ENCODE assay signal across 11 cellular contexts in the genomic region with DNA sequence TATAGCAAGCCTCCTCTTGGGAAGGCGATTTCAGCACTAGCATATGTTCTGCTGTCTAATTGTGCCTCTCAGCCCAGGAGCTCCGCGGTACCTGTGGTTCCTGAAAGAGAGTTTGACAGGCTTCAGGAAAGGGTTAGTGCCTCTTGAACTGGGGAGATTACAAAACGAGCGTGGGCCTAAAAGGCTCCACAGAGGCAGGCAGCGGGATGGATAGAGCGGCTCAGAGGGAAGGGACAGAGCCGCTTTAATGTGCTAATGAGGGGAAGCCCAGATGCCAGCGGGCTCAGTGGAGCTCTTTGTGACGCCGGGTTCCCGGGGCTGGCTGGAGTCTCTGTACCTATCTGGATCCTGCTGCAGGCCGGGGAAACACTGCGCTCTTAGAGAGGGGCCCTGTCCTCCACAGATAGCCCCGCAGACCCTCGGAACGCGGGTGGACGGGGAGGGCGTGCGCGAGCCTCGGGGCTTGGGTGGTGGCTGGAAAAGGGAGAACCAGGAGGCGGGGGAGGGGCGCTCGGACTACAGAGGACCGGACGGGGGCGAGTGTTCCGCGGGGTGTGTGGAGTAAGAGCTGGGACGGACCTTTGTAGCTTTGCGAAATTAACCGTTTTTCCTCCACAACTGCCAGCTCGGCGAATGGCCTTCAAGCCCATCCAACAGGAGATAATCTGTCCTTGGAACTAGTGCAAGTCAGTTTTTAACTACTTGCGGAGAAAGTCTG. TPM values are rescaled to one million over a fixed set of nuclear protein-coding genes. Genes with fewer than 3 reads are reported as not detected.
A peak's percentile ranks its signal among the peaks of the same experiment; 100 is the strongest.
DNase-seq lines count a peak whose midpoint lies in the region; ATAC-seq and TF ChIP-seq lines count a peak whose summit lies in the region.
"Had no signal": no experiment of that assay in that cellular context is flagged by ENCODE, and none has a peak within 500 bp of the region (broad histone marks: within the 10 kb centered on the region; RNA-seq: fewer than 3 reads in every experiment).

No MANE protein-coding gene starts in this region.

- no peak for TF ChIP-seq POLR2A in vagina (IDR thresholded peaks at IDR 0.05)

- DNase-seq in Right ventricle myocardium inferior (ENCODE audit: missing footprints) (peak; percentile 68), cardiac septum (ENCODE audit: low spot score) (no peak), dorsolateral prefrontal cortex (peak in 9 of 10 donors; percentile 43 to 73 (median 62)), vagina (ENCODE audit: extremely low spot score in 2 of 2) (peak in 1 of 2 donors; percentile 58)
- no peak for DNase-seq in activated T-cell treated with anti-CD3 and anti-CD28 coated beads, Interleukin-2, amount 50 U/mL, for 48 hours
- DNase-seq: NCI-H226 had no signal

- H3K9me3 ChIP-seq in mucosa of rectum (ENCODE audit: control insufficient read depth in 2 of 2, low read length in 2 of 2) (no peaks in the 10 kb centered on the region), vagina (no peaks in the 10 kb centered on the region)
- H3K9me3 ChIP-seq: BLaER1 had no signal

- H3K9ac ChIP-seq in mucosa of rectum (ENCODE audit: low read depth in 1 of 2, low read length in 2 of 2), result no peak overlapping the region
- H3K9ac ChIP-seq: BLaER1 had no signal

- H3K4me1 ChIP-seq in mucosa of rectum (ENCODE audit: control insufficient read depth in 2 of 2, insufficient read depth in 2 of 2, low read length in 2 of 2) (no peaks in the 10 kb centered on the region), vagina (peaks cover 8% of the 10 kb centered on the region)
- H3K4me1 ChIP-seq: BLaER1 had no signal

- ATAC-seq in Right ventricle myocardium inferior (no peak), HG03095 (IDR thresholded peaks at IDR 0.05; ENCODE audit: unreplicated experiment) (no peak), GM21723 (IDR thresholded peaks at IDR 0.05; ENCODE audit: unreplicated experiment) (no peak)

- H3K36me3 ChIP-seq in mucosa of rectum (ENCODE audit: control insufficient read depth in 2 of 2, insufficient read depth in 2 of 2, low read length in 2 of 2), result no peaks in the 10 kb centered on the region
- H3K36me3 ChIP-seq in vagina, result no peaks in the 10 kb centered on the region
- H3K36me3 ChIP-seq: BLaER1 had no signal

- H3K4me3 ChIP-seq in dorsolateral prefrontal cortex, result peak overlapping the region; percentile 29 to 69 (median 55)
- peak overlapping the region; percentile 17 to 22 for H3K4me3 ChIP-seq in mucosa of rectum (ENCODE audit: low read length in 2 of 2)
- H3K4me3 ChIP-seq in vagina, result peak overlapping the region; percentile 27 to 35
- H3K4me3 ChIP-seq: BLaER1 had no signal

- intact Hi-C loops in Right ventricle myocardium inferior (cut with DNase I) (no loop called here), cardiac septum (cut with DNase I) (no loop called here), dorsolateral prefrontal cortex (cut with DNase I) (no loop called here), vagina (cut with DNase I) (no loop called here)

- peak overlapping the region in 52 of 59 donors; percentile 25 to 87 (median 67) for H3K27ac ChIP-seq in dorsolateral prefrontal cortex
- H3K27ac ChIP-seq in mucosa of rectum (ENCODE audit: low read depth in 2 of 2, low read length in 2 of 2), result no peak overlapping the region
- no peak overlapping the region for H3K27ac ChIP-seq in vagina
- H3K27ac ChIP-seq: BLaER1 had no signal

- TF ChIP-seq CTCF in dorsolateral prefrontal cortex (IDR thresholded peaks at IDR 0.05 in 54 of 56, conservative IDR thresholded peaks at IDR 0.05 in 2 of 56; ENCODE audit: low read depth in 1 of 56, partially characterized antibody in 56 of 56) (peak in 1 of 56 donors; percentile 15), vagina (IDR thresholded peaks at IDR 0.05) (no peak)

- H3K27me3 ChIP-seq in dorsolateral prefrontal cortex (peaks cover 0 to 4% (median 0%) of the 10 kb centered on the region in 45 donors), mucosa of rectum (ENCODE audit: control insufficient read depth in 2 of 2, insufficient read depth in 2 of 2, low read length in 2 of 2) (peaks cover 2 to 3% of the 10 kb centered on the region in 2 donors), vagina (no peaks in the 10 kb centered on the region)
- H3K27me3 ChIP-seq: BLaER1 had no signal

RNA-seq across cellular contexts. Expression of gene SLC35F1, which starts 12.9 kb away (rescaled TPM):
- total RNA-seq in Right ventricle myocardium inferior, result 5.8 TPM
- 7.7 TPM for total RNA-seq in cardiac septum
- total RNA-seq in dorsolateral prefrontal cortex, result 10 to 100 TPM; 28.7 to 78.7 (median 53.0) TPM
- 2.7 TPM for total RNA-seq in vagina
- total RNA-seq: lung microvascular endothelial cell had no signal

Comparison
In these comparisons a context has a peak if more than half of its experiments do, and no peak if none do; other contexts are left out.
1. DNase-seq: peak in Right ventricle myocardium inferior (single experiment) and dorsolateral prefrontal cortex (9 of 10); none in cardiac septum (single experiment) and activated T-cell treated with anti-CD3 and anti-CD28 coated beads, Interleukin-2, amount 50 U/mL, for 48 hours (0 of 2).
2. H3K27ac ChIP-seq: peak in dorsolateral prefrontal cortex (52 of 59); none in mucosa of rectum (0 of 2) and vagina (single experiment).
3. Peak in every context shown above with its lines, with median percentiles within 50 percentile points of each other: H3K4me3 ChIP-seq.